ENCODE assay signal across 19 cellular contexts in the genomic region with DNA sequence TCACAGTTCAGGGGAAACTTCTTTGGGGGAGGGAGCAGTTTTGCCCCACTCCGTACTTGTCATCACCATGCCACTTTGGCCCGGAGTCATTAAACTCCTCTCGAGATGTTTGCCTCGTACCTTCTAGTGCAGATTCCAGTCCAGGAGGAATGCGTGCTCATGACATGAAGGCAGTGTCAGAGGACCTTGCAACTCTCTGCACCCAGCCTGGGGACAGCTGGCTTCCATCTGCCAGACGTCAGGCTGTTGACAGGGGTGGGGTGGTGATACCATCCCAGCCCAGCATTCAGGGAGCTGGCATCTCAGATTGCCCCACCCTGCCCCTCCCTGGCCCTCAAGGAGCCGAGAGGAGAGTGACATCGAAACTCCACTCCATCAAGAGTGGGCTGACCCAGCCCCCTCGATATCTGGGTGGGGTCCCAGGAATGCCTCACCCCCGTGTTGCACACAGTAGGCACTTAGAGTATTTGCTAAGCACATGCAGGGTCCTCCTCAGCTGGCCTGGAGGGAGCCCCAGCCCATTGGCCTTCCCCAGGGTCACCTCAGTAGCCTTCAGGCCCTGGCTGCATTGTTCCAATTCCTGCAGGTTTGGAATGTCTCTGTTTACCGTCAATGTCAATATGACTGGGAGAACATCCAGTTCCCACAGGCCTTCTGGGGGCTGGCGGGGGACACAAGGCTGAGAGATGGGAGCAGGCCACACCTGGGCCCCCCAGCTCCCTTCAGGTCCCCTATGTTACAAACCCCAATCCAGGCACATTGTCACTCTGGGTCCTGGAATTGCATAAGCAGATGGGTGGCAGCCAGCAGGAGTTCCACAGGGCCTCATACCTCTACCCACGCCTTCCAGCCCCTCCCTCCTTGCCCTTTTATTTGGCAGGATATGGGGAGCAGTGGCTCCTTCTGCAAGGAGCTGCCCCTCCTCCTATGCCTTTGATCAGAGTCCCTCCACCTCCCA. TPM values are rescaled to one million over a fixed set of nuclear protein-coding genes. Genes with fewer than 3 reads are reported as not detected.
DNase-seq lines count a peak whose midpoint lies in the region; ATAC-seq and TF ChIP-seq lines count a peak whose summit lies in the region.
"Had no signal": no experiment of that assay in that cellular context is flagged by ENCODE, and none has a peak within 500 bp of the region (broad histone marks: within the 10 kb centered on the region; RNA-seq: fewer than 3 reads in every experiment).

No MANE protein-coding gene starts in this region.

- H3K27ac ChIP-seq in esophagus squamous epithelium (peak overlapping the region in 3 of 4 donors; percentile 39 to 64 (median 43)), liver (ENCODE audit: low read depth in 1 of 2, low read length in 2 of 2) (no peak overlapping the region), upper lobe of right lung (peak overlapping the region; percentile 70)
- H3K27ac ChIP-seq: body of pancreas, tibial artery had no signal

- H3K9me3 ChIP-seq in esophagus squamous epithelium: no peaks in the 10 kb centered on the region
- H3K9me3 ChIP-seq in liver (ENCODE audit: control insufficient read depth in 4 of 4, low read length in 3 of 4): no peaks in the 10 kb centered on the region
- no peaks in the 10 kb centered on the region for H3K9me3 ChIP-seq in upper lobe of right lung
- H3K9me3 ChIP-seq: body of pancreas, tibial artery had no signal

- no peak for TF ChIP-seq CTCF in esophagus squamous epithelium (IDR thresholded peaks at IDR 0.05)
- no peak for TF ChIP-seq CTCF in liver (IDR thresholded peaks at IDR 0.05; ENCODE audit: low read depth, low read length, missing input control)
- no peak for TF ChIP-seq CTCF in upper lobe of right lung (IDR thresholded peaks at IDR 0.05)

- no peaks in the 10 kb centered on the region for H3K36me3 ChIP-seq in esophagus squamous epithelium
- no peaks in the 10 kb centered on the region for H3K36me3 ChIP-seq in liver (ENCODE audit: control insufficient read depth in 4 of 4, insufficient read depth in 3 of 4, low read depth in 1 of 4, low read length in 3 of 4)
- H3K36me3 ChIP-seq in upper lobe of right lung: no peaks in the 10 kb centered on the region
- H3K36me3 ChIP-seq: tibial artery had no signal

- H3K9ac ChIP-seq in liver (ENCODE audit: low read depth in 1 of 2, low read length in 2 of 2): no peak overlapping the region

- H3K4me3 ChIP-seq in esophagus squamous epithelium (no peak overlapping the region), liver (ENCODE audit: low read depth in 1 of 3, low read length in 3 of 3) (no peak overlapping the region), upper lobe of right lung (no peak overlapping the region)
- H3K4me3 ChIP-seq: body of pancreas, tibial artery had no signal

- 33 to 47% methylated on average over 3 to 7 of the region's 13 CpGs for WGBS in esophagus squamous epithelium, 2 donors
- WGBS in liver: 61% methylated on average over 13 of the region's 13 CpGs

- H3K27me3 ChIP-seq in esophagus squamous epithelium (no peaks in the 10 kb centered on the region), liver (ENCODE audit: control insufficient read depth in 4 of 4, insufficient read depth in 4 of 4, low read length in 3 of 4) (no peaks in the 10 kb centered on the region), upper lobe of right lung (no peaks in the 10 kb centered on the region)
- H3K27me3 ChIP-seq: body of pancreas had no signal

- H3K4me1 ChIP-seq in esophagus squamous epithelium: peaks cover 26 to 58% (median 39%) of the 10 kb centered on the region in 3 donors
- H3K4me1 ChIP-seq in liver (ENCODE audit: control insufficient read depth in 4 of 4, insufficient read depth in 4 of 4, low read length in 3 of 4): peaks cover 0 to 3% (median 0%) of the 10 kb centered on the region in 4 donors
- H3K4me1 ChIP-seq in upper lobe of right lung: peaks cover 29% of the 10 kb centered on the region
- H3K4me1 ChIP-seq: body of pancreas had no signal

- DNase-seq in NCI-H524 (lab: John Stamatoyannopoulos, UW): peak; percentile 23 to 60
- no peak for DNase-seq in NCI-H524 treated with DMSO at 0.1 percent for 48 hours (lab: John Stamatoyannopoulos, UW)
- no peak for DNase-seq in esophagus squamous epithelium (lab: John Stamatoyannopoulos, UW)
- DNase-seq in upper lobe of right lung: peak; percentile 85
- DNase-seq in NCI-H2107 treated with DMSO at 0.1 percent for 48 hours (lab: John Stamatoyannopoulos, UW; ENCODE audit: unreplicated experiment): no peak
- no peak for DNase-seq in activated CD4-positive, CD25-positive, alpha-beta regulatory T cell (lab: John Stamatoyannopoulos, UW)
- no peak for DNase-seq in NCI-H2081 treated with DMSO at 0.1 percent for 48 hours (lab: John Stamatoyannopoulos, UW)
- DNase-seq: 8988T; activated naive CD4-positive, alpha-beta T cell treated with anti-CD3 and anti-CD28 coated beads, Interleukin-2, amount 10 ng/mL, durations not matched to agents 7 days and 5 days; body of pancreas; CD4-positive, CD25-positive, alpha-beta regulatory T cell; foreskin melanocyte; NCI-H1092; NCI-H446 treated with DMSO at 0.1 percent for 48 hours; PC-3; stimulated activated CD4-positive, alpha-beta T cell treated with anti-CD3 and anti-CD28 coated beads, Interleukin-2, amount 100 ng/mL, for 48 hours; T-cell; tibial artery had no signal

- TF ChIP-seq RAD21 in liver (IDR thresholded peaks at IDR 0.05): no peak

- ATAC-seq in upper lobe of right lung: peak; percentile 88
- ATAC-seq: body of pancreas, PC-3, T-cell had no signal

- intact Hi-C loops in esophagus squamous epithelium (cut with DNase I): no loop called here
- intact Hi-C loops in upper lobe of right lung (cut with DNase I): no loop called here

- TF ChIP-seq POLR2A in esophagus squamous epithelium (IDR thresholded peaks at IDR 0.05): no peak

TF ChIP-seq in liver, 16 proteins besides CTCF, POLR2A, EP300 and RAD21:
- peak; percentile 31 for TF ChIP-seq FOXA1 (IDR thresholded peaks at IDR 0.05)
- TF ChIP-seq FOXA2 (IDR thresholded peaks at IDR 0.05): peak; percentile 66
- no peak for TF ChIP-seq ZBTB33 (IDR thresholded peaks at IDR 0.05)
- no peak for TF ChIP-seq HNF4G (IDR thresholded peaks at IDR 0.05)
- peak; percentile 69 for TF ChIP-seq SP1 (IDR thresholded peaks at IDR 0.05)
- TF ChIP-seq RXRA (IDR thresholded peaks at IDR 0.05): peak; percentile 3 to 31
- TF ChIP-seq JUND (IDR thresholded peaks at IDR 0.05): no peak
- TF ChIP-seq EGR1 (IDR thresholded peaks at IDR 0.05; ENCODE audit: low read depth in 2 of 2): peak in 1 of 2 donors; percentile 20
- TF ChIP-seq NR2F2 (IDR thresholded peaks at IDR 0.05): no peak
- TF ChIP-seq, protein P1, sequence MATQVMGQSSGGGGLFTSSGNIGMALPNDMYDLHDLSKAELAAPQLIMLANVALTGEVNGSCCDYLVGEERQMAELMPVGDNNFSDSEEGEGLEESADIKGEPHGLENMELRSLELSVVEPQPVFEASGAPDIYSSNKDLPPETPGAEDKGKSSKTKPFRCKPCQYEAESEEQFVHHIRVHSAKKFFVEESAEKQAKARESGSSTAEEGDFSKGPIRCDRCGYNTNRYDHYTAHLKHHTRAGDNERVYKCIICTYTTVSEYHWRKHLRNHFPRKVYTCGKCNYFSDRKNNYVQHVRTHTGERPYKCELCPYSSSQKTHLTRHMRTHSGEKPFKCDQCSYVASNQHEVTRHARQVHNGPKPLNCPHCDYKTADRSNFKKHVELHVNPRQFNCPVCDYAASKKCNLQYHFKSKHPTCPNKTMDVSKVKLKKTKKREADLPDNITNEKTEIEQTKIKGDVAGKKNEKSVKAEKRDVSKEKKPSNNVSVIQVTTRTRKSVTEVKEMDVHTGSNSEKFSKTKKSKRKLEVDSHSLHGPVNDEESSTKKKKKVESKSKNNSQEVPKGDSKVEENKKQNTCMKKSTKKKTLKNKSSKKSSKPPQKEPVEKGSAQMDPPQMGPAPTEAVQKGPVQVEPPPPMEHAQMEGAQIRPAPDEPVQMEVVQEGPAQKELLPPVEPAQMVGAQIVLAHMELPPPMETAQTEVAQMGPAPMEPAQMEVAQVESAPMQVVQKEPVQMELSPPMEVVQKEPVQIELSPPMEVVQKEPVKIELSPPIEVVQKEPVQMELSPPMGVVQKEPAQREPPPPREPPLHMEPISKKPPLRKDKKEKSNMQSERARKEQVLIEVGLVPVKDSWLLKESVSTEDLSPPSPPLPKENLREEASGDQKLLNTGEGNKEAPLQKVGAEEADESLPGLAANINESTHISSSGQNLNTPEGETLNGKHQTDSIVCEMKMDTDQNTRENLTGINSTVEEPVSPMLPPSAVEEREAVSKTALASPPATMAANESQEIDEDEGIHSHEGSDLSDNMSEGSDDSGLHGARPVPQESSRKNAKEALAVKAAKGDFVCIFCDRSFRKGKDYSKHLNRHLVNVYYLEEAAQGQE (IDR thresholded peaks at IDR 0.05): no peak

RNA-seq across cellular contexts. Expression of gene EMP2, which starts 21.3 kb away (rescaled TPM):
- total RNA-seq in esophagus squamous epithelium (100 to 1,000 TPM; 108 to 121 (median 109) TPM), liver (10 to 100 TPM in 1 of 2 donors, 1 to 10 TPM in 1; 6.2 to 66.9 TPM), upper lobe of right lung (726 TPM)
- 100 to 1,000 TPM in 1 of 2 donors, 10 to 100 TPM in 1; 66.6 to 138 TPM for polyA plus RNA-seq in liver
- total RNA-seq: CD4-positive, CD25-positive, alpha-beta regulatory T cell had no signal
- polyA plus RNA-seq: CD4-positive, CD25-positive, alpha-beta regulatory T cell had no signal

Comparison
In these comparisons a context has a peak if more than half of its experiments do, and no peak if none do; other contexts are left out.
1. DNase-seq: peak in NCI-H524 (2 of 2) and upper lobe of right lung (single experiment); none in NCI-H524 treated with DMSO at 0.1 percent for 48 hours (single experiment), esophagus squamous epithelium (single experiment), NCI-H2107 treated with DMSO at 0.1 percent for 48 hours (single experiment), activated CD4-positive, CD25-positive, alpha-beta regulatory T cell (0 of 4) and NCI-H2081 treated with DMSO at 0.1 percent for 48 hours (single experiment).
2. H3K27ac ChIP-seq: peak in esophagus squamous epithelium (3 of 4) and upper lobe of right lung (single experiment); none in liver (0 of 2).